8 cellular contexts compared by ENCODE assay signal in genomic region chr14:90495357-90496276, GRCh38.
A peak's percentile ranks its signal among the peaks of the same experiment; 100 is the strongest.
DNase-seq lines count a peak whose midpoint lies in the region; ATAC-seq and TF ChIP-seq lines count a peak whose summit lies in the region.

No MANE protein-coding gene starts in this region.

- DNase-seq in GDM1 (lab: John Stamatoyannopoulos, UW) (peak; percentile 22), LNCaP clone FGC (ENCODE audit: low read depth) (peak; percentile 44), left ventricle myocardium superior (no peak), cerebellum (ENCODE audit: low spot score) (no peak), NCI-H1417 treated with DMSO at 0.1 percent for 48 hours (lab: John Stamatoyannopoulos, UW) (no peak)
- DNase-seq in activated T-cell treated with anti-CD3 and anti-CD28 coated beads, Interleukin-2, amount 50 U/mL, for 1 hour = peak; percentile 28
- DNase-seq in stimulated activated CD4-positive, alpha-beta T cell treated with anti-CD3 and anti-CD28 coated beads, TNF-alpha, amount 100 ng/mL, for 24 hours (ENCODE audit: low read depth in 3 of 3) = peak in 2 of 3 experiments; percentile 13 to 19

- intact Hi-C loops in left ventricle myocardium superior (cut with micrococcal nuclease) = no loop called here

- no peak for TF ChIP-seq CTCF in LNCaP clone FGC (IDR thresholded peaks at IDR 0.05; ENCODE audit: control insufficient read depth, extremely low read depth, insufficient read depth)

- no peak overlapping the region for H3K4me3 ChIP-seq in LNCaP clone FGC (ENCODE audit: low read depth, low read length)

- ATAC-seq in left ventricle myocardium superior (peak; percentile 43), HG03439 (IDR thresholded peaks at IDR 0.05; ENCODE audit: unreplicated experiment) (no peak)

Comparison
In these comparisons a context has a peak if more than half of its experiments do, and no peak if none do; other contexts are left out.
1. DNase-seq: peak in GDM1 (single experiment), LNCaP clone FGC (single experiment), activated T-cell treated with anti-CD3 and anti-CD28 coated beads, Interleukin-2, amount 50 U/mL, for 1 hour (single experiment) and stimulated activated CD4-positive, alpha-beta T cell treated with anti-CD3 and anti-CD28 coated beads, TNF-alpha, amount 100 ng/mL, for 24 hours (2 of 3); none in left ventricle myocardium superior (single experiment), cerebellum (single experiment) and NCI-H1417 treated with DMSO at 0.1 percent for 48 hours (single experiment).